12 cellular contexts compared by ENCODE assay signal in genomic region chr12:75900781-75901254, GRCh38.
"Had no signal": no experiment of that assay in that cellular context is flagged by ENCODE, and none has a peak within 500 bp of the region (broad histone marks: within the 10 kb centered on the region; RNA-seq: fewer than 3 reads in every experiment).

No MANE protein-coding gene starts in this region.

- H3K79me2 ChIP-seq: parathyroid adenoma had no signal

- H2AFZ ChIP-seq: parathyroid adenoma had no signal

- H3K4me3 Mint-ChIP-seq: activated CD8-positive, alpha-beta T cell treated with anti-CD3 and anti-CD28 coated beads for 36 hours; activated naive CD8-positive, alpha-beta T cell treated with anti-CD3 and anti-CD28 coated beads for 36 hours; activated T-cell treated with anti-CD3 and anti-CD28 coated beads, Interleukin-2, amount 50 U/mL, for 72 hours; stimulated activated memory B cell treated with anti-CD40 and anti-IgM and Interleukin-4, amounts not matched to agents 10 μg/mL and 1 μg/mL and 100 μg/mL, for 72 hours had no signal

- H3K9me3 ChIP-seq: tibial artery had no signal

- H3K4me3 ChIP-seq: tibial artery had no signal

- H3K9ac ChIP-seq: parathyroid adenoma had no signal

- H3K36me3 ChIP-seq: tibial artery had no signal

- DNase-seq: activated CD8-positive, alpha-beta memory T cell treated with anti-CD3 and anti-CD28 coated beads, Interleukin-2, amount 50 U/mL, for 4 hours; activated CD8-positive, alpha-beta T cell treated with anti-CD3 and anti-CD28 coated beads for 36 hours; activated gamma-delta T cell treated with Interleukin-2 at 50 U/mL for 16 hours; activated naive CD8-positive, alpha-beta T cell treated with anti-CD3 and anti-CD28 coated beads for 36 hours; activated T-cell treated with anti-CD3 and anti-CD28 coated beads, Interleukin-2, amount 50 U/mL, for 72 hours; kidney; left ventricle myocardium superior; small intestine; T-helper 9 cell; tibial artery had no signal

- H3K4me1 Mint-ChIP-seq: activated naive CD8-positive, alpha-beta T cell treated with anti-CD3 and anti-CD28 coated beads for 36 hours; stimulated activated memory B cell treated with anti-CD40 and anti-IgM and Interleukin-4, amounts not matched to agents 10 μg/mL and 1 μg/mL and 100 μg/mL, for 72 hours had no signal

- H3K27me3 ChIP-seq: tibial artery had no signal

- ATAC-seq: activated CD8-positive, alpha-beta T cell treated with anti-CD3 and anti-CD28 coated beads for 36 hours; activated T-cell treated with anti-CD3 and anti-CD28 coated beads, Interleukin-2, amount 50 U/mL, for 72 hours; left ventricle myocardium superior; stimulated activated memory B cell treated with anti-CD40 and anti-IgM and Interleukin-4, amounts not matched to agents 10 μg/mL and 1 μg/mL and 100 μg/mL, for 72 hours had no signal

- H3K27ac ChIP-seq: parathyroid adenoma, tibial artery had no signal

- H3K27ac Mint-ChIP-seq: activated CD8-positive, alpha-beta T cell treated with anti-CD3 and anti-CD28 coated beads for 36 hours; activated naive CD8-positive, alpha-beta T cell treated with anti-CD3 and anti-CD28 coated beads for 36 hours; activated T-cell treated with anti-CD3 and anti-CD28 coated beads, Interleukin-2, amount 50 U/mL, for 72 hours; stimulated activated memory B cell treated with anti-CD40 and anti-IgM and Interleukin-4, amounts not matched to agents 10 μg/mL and 1 μg/mL and 100 μg/mL, for 72 hours had no signal

- H3K4me1 ChIP-seq: parathyroid adenoma, tibial artery had no signal

- H3K9me3 Mint-ChIP-seq: activated CD8-positive, alpha-beta T cell treated with anti-CD3 and anti-CD28 coated beads for 36 hours; activated naive CD8-positive, alpha-beta T cell treated with anti-CD3 and anti-CD28 coated beads for 36 hours; activated T-cell treated with anti-CD3 and anti-CD28 coated beads, Interleukin-2, amount 50 U/mL, for 72 hours; stimulated activated memory B cell treated with anti-CD40 and anti-IgM and Interleukin-4, amounts not matched to agents 10 μg/mL and 1 μg/mL and 100 μg/mL, for 72 hours had no signal

- H3K36me3 Mint-ChIP-seq: activated naive CD8-positive, alpha-beta T cell treated with anti-CD3 and anti-CD28 coated beads for 36 hours; stimulated activated memory B cell treated with anti-CD40 and anti-IgM and Interleukin-4, amounts not matched to agents 10 μg/mL and 1 μg/mL and 100 μg/mL, for 72 hours had no signal
